In genomic region chr15:75347222-75348033, GRCh38 we compare ENCODE assay signal across 8 cellular contexts. TPM values are rescaled to one million over a fixed set of nuclear protein-coding genes. Genes with fewer than 3 reads are reported as not detected.
DNase-seq lines count a peak whose midpoint lies in the region; ATAC-seq and TF ChIP-seq lines count a peak whose summit lies in the region.

No MANE protein-coding gene starts in this region.

- intact Hi-C loops in Right ventricle myocardium inferior (cut with DNase I) = no loop called here
- intact Hi-C loops in cardiac septum (cut with DNase I) = no loop called here

- DNase-seq in Right ventricle myocardium inferior (ENCODE audit: missing footprints) (peak; percentile 82), cardiac septum (ENCODE audit: low spot score) (no peak), MV-4-11 (lab: John Stamatoyannopoulos, UW) (peak; percentile 26), epithelial cell of proximal tubule (ENCODE audit: low read depth) (no peak), superior temporal gyrus (ENCODE audit: extremely low spot score) (peak; percentile 65)
- peak; percentile 73 for DNase-seq in activated CD8-positive, alpha-beta memory T cell treated with anti-CD3 and anti-CD28 coated beads, Interleukin-2, amount 50 U/mL, for 48 hours

- no peaks in the 10 kb centered on the region for H3K27me3 ChIP-seq in muscle layer of duodenum (ENCODE audit: low read depth, low read length)

- H3K9me3 ChIP-seq in muscle layer of duodenum (ENCODE audit: control insufficient read depth in 1 of 2, low read length in 2 of 2) = no peaks in the 10 kb centered on the region

- H3K27ac ChIP-seq in muscle layer of duodenum (ENCODE audit: low read length) = no peak overlapping the region

- peaks cover 0 to 15% of the 10 kb centered on the region in 2 donors for H3K4me1 ChIP-seq in muscle layer of duodenum (ENCODE audit: control insufficient read depth in 1 of 2, insufficient read depth in 2 of 2, low read length in 2 of 2)

- no peaks in the 10 kb centered on the region for H3K36me3 ChIP-seq in muscle layer of duodenum (ENCODE audit: control insufficient read depth in 1 of 2, insufficient read depth in 2 of 2, low read length in 2 of 2)

- ATAC-seq in Right ventricle myocardium inferior (peak; percentile 78), HG03045 (IDR thresholded peaks at IDR 0.05; ENCODE audit: unreplicated experiment) (no peak)

- no peak for TF ChIP-seq CTCF in epithelial cell of proximal tubule (conservative IDR thresholded peaks at IDR 0.05; ENCODE audit: low read depth, low read length)

- H3K4me3 ChIP-seq in epithelial cell of proximal tubule (ENCODE audit: low read depth, low read length) (peak overlapping the region; percentile 97), muscle layer of duodenum (ENCODE audit: low read depth in 1 of 2, low read length in 2 of 2) (peak overlapping the region; percentile 82 to 99)

RNA-seq across cellular contexts. Expression of gene NEIL1, which starts 0.6 kb away (rescaled TPM):
- total RNA-seq in Right ventricle myocardium inferior (8.7 TPM), cardiac septum (10.9 TPM), epithelial cell of proximal tubule (5.5 and 7.6 TPM in 2 replicates)

RNA-seq across cellular contexts. Expression of gene COMMD4, which starts 11.6 kb away (rescaled TPM):
- total RNA-seq in Right ventricle myocardium inferior (42.1 TPM), cardiac septum (35.5 TPM), epithelial cell of proximal tubule (147 and 236 TPM in 2 replicates)

RNA-seq across cellular contexts. Expression of gene MAN2C1, which starts 21.0 kb away (rescaled TPM):
- total RNA-seq in Right ventricle myocardium inferior = 89.2 TPM
- total RNA-seq in cardiac septum = 153 TPM
- 47.5 and 104 TPM in 2 replicates for total RNA-seq in epithelial cell of proximal tubule

Comparison
In these comparisons a context has a peak if more than half of its experiments do, and no peak if none do; other contexts are left out.
1. DNase-seq: peak in Right ventricle myocardium inferior (single experiment), MV-4-11 (single experiment), activated CD8-positive, alpha-beta memory T cell treated with anti-CD3 and anti-CD28 coated beads, Interleukin-2, amount 50 U/mL, for 48 hours (single experiment) and superior temporal gyrus (single experiment); none in cardiac septum (single experiment) and epithelial cell of proximal tubule (single experiment).